20 cellular contexts compared by ENCODE assay signal in genomic region chr7:82950436-82950835, GRCh38.
"Had no signal": no experiment of that assay in that cellular context is flagged by ENCODE, and none has a peak within 500 bp of the region (broad histone marks: within the 10 kb centered on the region; RNA-seq: fewer than 3 reads in every experiment).

No MANE protein-coding gene starts in this region.

- H3K4me2 ChIP-seq: KMS-11, PC-9 had no signal

- H2AFZ ChIP-seq: PC-9 had no signal

- H3K9me3 ChIP-seq: Peyer's patch, SJSA1 had no signal

- H3K36me3 ChIP-seq: Peyer's patch, SJSA1 had no signal

- H3K4me3 ChIP-seq: PC-9, Peyer's patch, SJSA1, SK-N-MC had no signal

- FAIRE-seq: HepG2 had no signal

- H3K9ac ChIP-seq: KMS-11 had no signal

- DNase-seq: IMR-90, Kasumi-1, NCI-H1092 treated with DMSO at 0.1 percent for 48 hours, NCI-H1436, NCI-H187, NCI-H2029, NCI-H2081 treated with DMSO at 0.1 percent for 48 hours, NCI-H2171, NCI-H526 treated with DMSO at 0.1 percent for 48 hours, NCI-H748 treated with DMSO at 0.1 percent for 48 hours, OCI-M1, PC-9, Peyer's patch, SHP77 treated with DMSO at 0.1 percent for 48 hours, T-helper 2 cell had no signal

- H3K27ac ChIP-seq: KMS-11, PC-9, Peyer's patch, SJSA1, SK-N-MC had no signal

- H3K4me1 ChIP-seq: Peyer's patch, SJSA1 had no signal

- H3K27me3 ChIP-seq: Peyer's patch had no signal

- ATAC-seq: HepG2, Right ventricle myocardium inferior had no signal
